In genomic region chr10:8130973-8131911, GRCh38 we compare ENCODE assay signal across 9 cellular contexts.
DNase-seq lines count a peak whose midpoint lies in the region; ATAC-seq and TF ChIP-seq lines count a peak whose summit lies in the region.
"Had no signal": no experiment of that assay in that cellular context is flagged by ENCODE, and none has a peak within 500 bp of the region (broad histone marks: within the 10 kb centered on the region; RNA-seq: fewer than 3 reads in every experiment).

No MANE protein-coding gene starts in this region.

- H3K27ac Mint-ChIP-seq in activated naive CD4-positive, alpha-beta T cell treated with anti-CD3 and anti-CD28 coated beads, Interleukin-2, amount 50 U/mL, for 24 hours: peak overlapping the region; percentile 84

- no peak for TF ChIP-seq POLR2A in testis (IDR thresholded peaks at IDR 0.05)

- no peaks in the 10 kb centered on the region for H3K36me3 ChIP-seq in testis (ENCODE audit: low read depth, missing control alignments)

- in situ Hi-C loops in Caki2 (cut with HindIII; ENCODE audit: low pct_unique_long_range_greater_than_20kb, low sequenced_read_pairs): no loop called here

- no peak overlapping the region for H3K4me3 Mint-ChIP-seq in activated naive CD4-positive, alpha-beta T cell treated with anti-CD3 and anti-CD28 coated beads, Interleukin-2, amount 50 U/mL, for 24 hours

- no peak overlapping the region for H3K27ac ChIP-seq in testis

- H3K9me3 ChIP-seq in testis: no peaks in the 10 kb centered on the region

- no peak for TF ChIP-seq CTCF in testis (IDR thresholded peaks at IDR 0.05)

- peaks cover 29% of the 10 kb centered on the region for H3K4me1 Mint-ChIP-seq in activated naive CD4-positive, alpha-beta T cell treated with anti-CD3 and anti-CD28 coated beads, Interleukin-2, amount 50 U/mL, for 24 hours

- no peak overlapping the region for H3K4me3 ChIP-seq in testis
- H3K4me3 ChIP-seq: skin epidermis had no signal

- no peaks in the 10 kb centered on the region for H3K27me3 ChIP-seq in testis

- no peaks in the 10 kb centered on the region for H3K27me3 Mint-ChIP-seq in activated naive CD4-positive, alpha-beta T cell treated with anti-CD3 and anti-CD28 coated beads, Interleukin-2, amount 50 U/mL, for 24 hours

- peak; percentile 70 for ATAC-seq in GM21526 (IDR thresholded peaks at IDR 0.05; ENCODE audit: low FRiP score, unreplicated experiment)

- intact Hi-C loops in head of caudate nucleus (cut with DNase I): no loop called here
- intact Hi-C loops in testis (cut with DNase I; ENCODE audit: low total_unique reads): no loop called here

- H3K9me3 Mint-ChIP-seq in activated naive CD4-positive, alpha-beta T cell treated with anti-CD3 and anti-CD28 coated beads, Interleukin-2, amount 50 U/mL, for 24 hours: no peaks in the 10 kb centered on the region

- WGBS in testis, 2 donors: 87 to 93% methylated on average over 8 of the region's 8 CpGs

- DNase-seq in Caki2 (ENCODE audit: low read depth) (peak; percentile 69), HPDE6-E6E7 (ENCODE audit: extremely low spot score) (peak; percentile 50), head of caudate nucleus (no peak), NCI-H2196 treated with DMSO at 0.1 percent for 48 hours (lab: John Stamatoyannopoulos, UW; ENCODE audit: unreplicated experiment) (no peak), SKM-1 treated with dmso at 0.1 percent for 144 hours (lab: John Stamatoyannopoulos, UW; ENCODE audit: unreplicated experiment) (no peak), testis (no peak)

- H3K36me3 Mint-ChIP-seq in activated naive CD4-positive, alpha-beta T cell treated with anti-CD3 and anti-CD28 coated beads, Interleukin-2, amount 50 U/mL, for 24 hours: no peaks in the 10 kb centered on the region

- H3K4me1 ChIP-seq in testis: no peaks in the 10 kb centered on the region

Comparison
In these comparisons a context has a peak if more than half of its experiments do, and no peak if none do; other contexts are left out.
1. DNase-seq: peak in Caki2 (single experiment) and HPDE6-E6E7 (single experiment); none in head of caudate nucleus (0 of 42), NCI-H2196 treated with DMSO at 0.1 percent for 48 hours (single experiment), SKM-1 treated with dmso at 0.1 percent for 144 hours (single experiment) and testis (single experiment).